ENCODE assay signal across 21 cellular contexts in the genomic region with DNA sequence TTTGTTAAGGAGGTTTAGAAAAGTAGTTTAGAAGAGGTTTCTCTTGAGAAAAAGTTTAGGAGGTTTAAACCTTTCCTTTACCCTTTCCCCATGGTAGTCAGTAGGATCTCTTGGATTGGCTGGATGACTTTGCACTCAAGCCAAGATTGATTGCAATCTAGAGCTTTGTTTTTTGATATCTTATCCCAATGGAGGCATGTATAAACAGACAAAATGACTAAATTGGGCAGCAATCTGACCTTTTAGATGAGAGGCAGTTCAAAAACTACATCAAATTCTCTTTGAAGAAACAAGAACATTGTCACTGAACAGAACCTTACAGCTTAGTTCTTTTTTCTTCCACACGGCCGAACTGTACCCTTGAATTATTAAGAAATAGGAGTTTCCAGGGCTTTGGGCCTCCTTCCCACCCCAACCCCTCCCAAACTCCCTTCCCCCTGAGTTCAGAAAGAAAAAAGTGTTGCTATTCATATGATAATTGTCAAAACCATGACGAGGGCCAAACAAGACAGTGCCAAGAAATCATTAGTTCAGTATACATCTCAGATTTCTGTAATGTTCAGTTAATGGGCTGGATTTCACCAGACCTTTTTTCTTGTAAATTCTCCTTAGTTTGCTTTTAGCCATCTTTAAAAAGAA.
DNase-seq lines count a peak whose midpoint lies in the region; ATAC-seq, FAIRE-seq and TF ChIP-seq lines count a peak whose summit lies in the region.
"Had no signal": no experiment of that assay in that cellular context is flagged by ENCODE, and none has a peak within 500 bp of the region (broad histone marks: within the 10 kb centered on the region; RNA-seq: fewer than 3 reads in every experiment).

No MANE protein-coding gene starts in this region.

- no peak overlapping the region for H3K4me2 ChIP-seq in H9 (ENCODE audit: insufficient read depth, insufficient read length, low read length)
- peak overlapping the region; percentile 3 for H3K4me2 ChIP-seq in astrocyte (ENCODE audit: low read length)

- no peak overlapping the region for H2AK5ac ChIP-seq in H9 (ENCODE audit: insufficient read length, low read length)

- H2AFZ ChIP-seq in H9 (ENCODE audit: low read length) (no peak overlapping the region), astrocyte (ENCODE audit: low read depth, low read length) (no peak overlapping the region)

- H3K14ac ChIP-seq in H9 (ENCODE audit: insufficient read depth, low read length): no peak overlapping the region

- no TSS peak for BruUV-seq in A673 (replicated peaks; lab: Mats Ljungman, UMichigan)

- H2BK12ac ChIP-seq in H9 (ENCODE audit: insufficient read length, low read depth, low read length): no peak overlapping the region

- no peak overlapping the region for H2BK20ac ChIP-seq in H9 (ENCODE audit: low read depth, low read length, poor library complexity, severe bottlenecking)

- H4K5ac ChIP-seq in H9 (ENCODE audit: insufficient read length, low read depth, low read length): no peak overlapping the region

- H3K36me3 ChIP-seq in A673 (ENCODE audit: insufficient read depth, low read length, poor library complexity, severe bottlenecking) (no peaks in the 10 kb centered on the region), astrocyte (ENCODE audit: insufficient read depth, low read length) (no peaks in the 10 kb centered on the region), kidney (ENCODE audit: control insufficient read depth in 1 of 2, insufficient read depth in 2 of 2, low read length in 2 of 2) (no peaks in the 10 kb centered on the region)
- H3K36me3 ChIP-seq: adrenal gland had no signal

- H3K27me3 Mint-ChIP-seq in H9 (ENCODE audit: low read depth) (no peaks in the 10 kb centered on the region), astrocyte (ENCODE audit: low read depth, unreplicated experiment) (no peaks in the 10 kb centered on the region)
- H3K27me3 Mint-ChIP-seq in activated T-cell treated with anti-CD3 and anti-CD28 coated beads, Interleukin-2, amount 50 U/mL, for 24 hours: peaks cover 25% of the 10 kb centered on the region

- no peak overlapping the region for H3K4me3 Mint-ChIP-seq in H9
- no peak overlapping the region for H3K4me3 Mint-ChIP-seq in astrocyte (ENCODE audit: unreplicated experiment)
- H3K4me3 Mint-ChIP-seq in activated T-cell treated with anti-CD3 and anti-CD28 coated beads, Interleukin-2, amount 50 U/mL, for 24 hours: no peak overlapping the region
- H3K4me3 Mint-ChIP-seq: activated CD8-positive, alpha-beta memory T cell treated with anti-CD3 and anti-CD28 coated beads, Interleukin-2, amount 10 ng/mL, durations not matched to agents 7 days and 5 days; CD8-positive, alpha-beta memory T cell; stimulated activated naive B cell treated with anti-CD40 and anti-IgM and Interleukin-4, amounts not matched to agents 10 μg/mL and 1 μg/mL and 100 μg/mL, for 72 hours had no signal

- no peak for ATAC-seq in HG02973 (IDR thresholded peaks at IDR 0.05; ENCODE audit: unreplicated experiment)
- ATAC-seq in HG02840 (IDR thresholded peaks at IDR 0.05; ENCODE audit: low FRiP score, unreplicated experiment): no peak
- ATAC-seq: activated CD8-positive, alpha-beta memory T cell treated with anti-CD3 and anti-CD28 coated beads, Interleukin-2, amount 10 ng/mL, durations not matched to agents 7 days and 5 days; esophagus mucosa; left ventricle myocardium superior; sciatic nerve; stimulated activated naive B cell treated with anti-CD40 and anti-IgM and Interleukin-4, amounts not matched to agents 10 μg/mL and 1 μg/mL and 100 μg/mL, for 72 hours had no signal

- POLR2A ChIA-PET in A673 (lab: Charles Lee; ENCODE audit: low non-redundant PET): no interaction called here

- WGBS in H9 (ENCODE audit: extremely low coverage, insufficient read length, low lambda C conversion rate): no CpG with 5 or more reads among the region's 3 CpGs

- CTCF ChIA-PET in A673 (lab: Charles Lee): no interaction called here

- TF ChIP-seq CTCF in A673 (conservative IDR thresholded peaks at IDR 0.05; ENCODE audit: low read depth, low read length): no peak
- no peak for TF ChIP-seq CTCF in H9 (conservative IDR thresholded peaks at IDR 0.05)
- no peak for TF ChIP-seq CTCF in astrocyte (IDR thresholded peaks at IDR 0.05; ENCODE audit: insufficient read depth, low read depth, low read length)
- TF ChIP-seq CTCF in kidney (IDR thresholded peaks at IDR 0.05; ENCODE audit: borderline replicate concordance, extremely low read depth, insufficient read depth): no peak

- H3K23ac ChIP-seq in H9 (ENCODE audit: insufficient read length, low read depth, low read length): no peak overlapping the region

- H3K27me3 ChIP-seq in A673 (replicated peaks; ENCODE audit: insufficient read depth, low read depth, low read length, poor library complexity) (no peaks in the 10 kb centered on the region), H9 (ENCODE audit: insufficient read depth, low read length) (no peaks in the 10 kb centered on the region), astrocyte (ENCODE audit: insufficient read depth, low read length) (no peaks in the 10 kb centered on the region)
- H3K27me3 ChIP-seq: adrenal gland had no signal

- H3K79me1 ChIP-seq in H9 (ENCODE audit: insufficient read depth, low read depth, low read length, poor library complexity, severe bottlenecking): no peaks in the 10 kb centered on the region

- no peak overlapping the region for H3K27ac ChIP-seq in A673 (ENCODE audit: low read depth, low read length, poor library complexity, severe bottlenecking)
- no peak overlapping the region for H3K27ac ChIP-seq in H9 (ENCODE audit: insufficient read length, low read depth, low read length)
- H3K27ac ChIP-seq in astrocyte (ENCODE audit: low read depth, low read length): no peak overlapping the region
- H3K27ac ChIP-seq in kidney (ENCODE audit: low read depth in 2 of 2, low read length in 2 of 2): peak overlapping the region; percentile 15 to 50
- H3K27ac ChIP-seq: HL-60 had no signal

- H4K20me1 ChIP-seq in H9 (ENCODE audit: control insufficient read depth, insufficient read depth, insufficient read length) (no peaks in the 10 kb centered on the region), astrocyte (ENCODE audit: insufficient read depth, low read length) (no peaks in the 10 kb centered on the region)

- H3K4me3 ChIP-seq in A673 (ENCODE audit: low read depth, low read length, poor library complexity, severe bottlenecking) (no peak overlapping the region), astrocyte (ENCODE audit: insufficient read depth, low read depth, low read length) (no peak overlapping the region), kidney (ENCODE audit: low read length in 2 of 2) (no peak overlapping the region)
- H3K4me3 ChIP-seq: adrenal gland had no signal

- H3K23me2 ChIP-seq in H9 (ENCODE audit: insufficient read length, low read depth, low read length, poor library complexity, severe bottlenecking): no peaks in the 10 kb centered on the region

- no peak overlapping the region for H3K18ac ChIP-seq in H9 (ENCODE audit: insufficient read length, low read depth, low read length)

- FAIRE-seq in astrocyte (lab: Jason Lieb, UNC): peak; percentile 43
- FAIRE-seq in kidney (lab: Jason Lieb, UNC): no peak

- H3K9ac ChIP-seq in H9 (ENCODE audit: extremely low read depth, insufficient read length, low read length) (no peak overlapping the region), astrocyte (ENCODE audit: low read length) (no peak overlapping the region), kidney (ENCODE audit: low read length in 2 of 2) (no peak overlapping the region)

- no peak overlapping the region for H3T11ph ChIP-seq in H9 (ENCODE audit: low read length)

- peaks cover 4% of the 10 kb centered on the region for H3K4me1 ChIP-seq in A673 (ENCODE audit: insufficient read depth, low read length, poor library complexity, severe bottlenecking)
- no peaks in the 10 kb centered on the region; the same call in 1 of the 2 replicates for H3K4me1 ChIP-seq in H9 (ENCODE audit: insufficient read depth, low read length)
- H3K4me1 ChIP-seq in astrocyte (ENCODE audit: insufficient read depth, low read length): no peaks in the 10 kb centered on the region
- no peaks in the 10 kb centered on the region for H3K4me1 ChIP-seq in kidney (ENCODE audit: control insufficient read depth in 1 of 2, insufficient read depth in 1 of 2, low read depth in 1 of 2, low read length in 2 of 2)
- H3K4me1 ChIP-seq: adrenal gland had no signal

- H2BK120ac ChIP-seq in H9 (ENCODE audit: low read depth, low read length, poor library complexity, severe bottlenecking): no peak overlapping the region

- no peak overlapping the region for H2BK15ac ChIP-seq in H9 (ENCODE audit: low read depth, low read length)

- H4K91ac ChIP-seq in H9 (ENCODE audit: insufficient read length, low read depth, low read length): no peak overlapping the region

- peak overlapping the region in 2 of 3 experiments; percentile 29 to 38; a peak in 1 of 7 replicates for H3K27ac Mint-ChIP-seq in H9
- peak overlapping the region; percentile 66 for H3K27ac Mint-ChIP-seq in astrocyte (ENCODE audit: unreplicated experiment)
- no peak overlapping the region for H3K27ac Mint-ChIP-seq in activated T-cell treated with anti-CD3 and anti-CD28 coated beads, Interleukin-2, amount 50 U/mL, for 24 hours
- H3K27ac Mint-ChIP-seq: activated CD8-positive, alpha-beta memory T cell treated with anti-CD3 and anti-CD28 coated beads, Interleukin-2, amount 10 ng/mL, durations not matched to agents 7 days and 5 days; CD8-positive, alpha-beta memory T cell; stimulated activated naive B cell treated with anti-CD40 and anti-IgM and Interleukin-4, amounts not matched to agents 10 μg/mL and 1 μg/mL and 100 μg/mL, for 72 hours had no signal

- no peaks in the 10 kb centered on the region for H3K9me3 Mint-ChIP-seq in H9
- H3K9me3 Mint-ChIP-seq in astrocyte (ENCODE audit: unreplicated experiment): no peaks in the 10 kb centered on the region
- no peaks in the 10 kb centered on the region for H3K9me3 Mint-ChIP-seq in activated T-cell treated with anti-CD3 and anti-CD28 coated beads, Interleukin-2, amount 50 U/mL, for 24 hours
- H3K9me3 Mint-ChIP-seq: CD8-positive, alpha-beta memory T cell; stimulated activated naive B cell treated with anti-CD40 and anti-IgM and Interleukin-4, amounts not matched to agents 10 μg/mL and 1 μg/mL and 100 μg/mL, for 72 hours had no signal

- H3K4me1 Mint-ChIP-seq in H9: peaks cover 10 to 19% of the 10 kb centered on the region in 2 experiments
- peaks cover 12% of the 10 kb centered on the region for H3K4me1 Mint-ChIP-seq in astrocyte (ENCODE audit: low read depth, unreplicated experiment)
- no peaks in the 10 kb centered on the region for H3K4me1 Mint-ChIP-seq in activated T-cell treated with anti-CD3 and anti-CD28 coated beads, Interleukin-2, amount 50 U/mL, for 24 hours (ENCODE audit: low read depth)
- H3K4me1 Mint-ChIP-seq: activated CD8-positive, alpha-beta memory T cell treated with anti-CD3 and anti-CD28 coated beads, Interleukin-2, amount 10 ng/mL, durations not matched to agents 7 days and 5 days; stimulated activated naive B cell treated with anti-CD40 and anti-IgM and Interleukin-4, amounts not matched to agents 10 μg/mL and 1 μg/mL and 100 μg/mL, for 72 hours had no signal

- H3K9me3 ChIP-seq in A673 (ENCODE audit: low read depth, low read length, poor library complexity, severe bottlenecking) (no peaks in the 10 kb centered on the region), H9 (ENCODE audit: control insufficient read depth, low read depth, low read length) (no peaks in the 10 kb centered on the region), astrocyte (ENCODE audit: insufficient read depth, low read depth, low read length) (no peaks in the 10 kb centered on the region), kidney (ENCODE audit: control insufficient read depth in 1 of 2, low read length in 2 of 2) (no peaks in the 10 kb centered on the region)
- H3K9me3 ChIP-seq: adrenal gland had no signal

- H2BK5ac ChIP-seq in H9 (ENCODE audit: insufficient read length, low read length): no peak overlapping the region

- DNase-seq in A673 (ENCODE audit: low spot score): peak; percentile 12
- no peak for DNase-seq in H9
- DNase-seq in astrocyte (ENCODE audit: low read depth): peak; percentile 10
- no peak for DNase-seq in kidney
- DNase-seq in GM19240 (ENCODE audit: insufficient read length, low spot score): no peak
- no peak for DNase-seq in activated T-cell treated with anti-CD3 and anti-CD28 coated beads, Interleukin-2, amount 50 U/mL, for 24 hours
- DNase-seq: activated CD4-positive, alpha-beta T cell treated with anti-CD3 and anti-CD28 coated beads for 48 hours; activated CD8-positive, alpha-beta memory T cell treated with anti-CD3 and anti-CD28 coated beads, Interleukin-2, amount 10 ng/mL, durations not matched to agents 7 days and 5 days; adrenal gland; CD8-positive, alpha-beta memory T cell; central memory CD4-positive, alpha-beta T cell; GOT3; left ventricle myocardium superior; NCI-H187 treated with DMSO at 0.1 percent for 48 hours; NCI-H510A; stimulated activated naive B cell treated with anti-CD40 and anti-IgM and Interleukin-4, amounts not matched to agents 10 μg/mL and 1 μg/mL and 100 μg/mL, for 72 hours had no signal

- no peak overlapping the region for H3K4ac ChIP-seq in H9 (ENCODE audit: low read depth, low read length)

- no peak overlapping the region for H3K56ac ChIP-seq in H9 (ENCODE audit: insufficient read length, low read depth, low read length)

- intact Hi-C loops in A673 (cut with micrococcal nuclease; ENCODE audit: unreplicated experiment) (loop anchor here (2.0 to 10.0 kb wide), 5 partner anchors 225 to 1382 kb away; no protein-coding TSS in a partner anchor), kidney (cut with DNase I) (no loop called here)

- H4K8ac ChIP-seq in H9 (replicated peaks; ENCODE audit: insufficient read length, low read depth, low read length): no peak overlapping the region

- H3K79me2 ChIP-seq in H9 (ENCODE audit: insufficient read depth, low read length) (no peaks in the 10 kb centered on the region), astrocyte (ENCODE audit: insufficient read depth, low read length) (no peaks in the 10 kb centered on the region)

- no peaks in the 10 kb centered on the region for H3K36me3 Mint-ChIP-seq in H9 (ENCODE audit: insufficient read depth in 1 of 3, low read depth in 3 of 3)
- no peaks in the 10 kb centered on the region for H3K36me3 Mint-ChIP-seq in astrocyte (ENCODE audit: low read depth, unreplicated experiment)
- H3K36me3 Mint-ChIP-seq in activated T-cell treated with anti-CD3 and anti-CD28 coated beads, Interleukin-2, amount 50 U/mL, for 24 hours (ENCODE audit: low read depth): no peaks in the 10 kb centered on the region
- H3K36me3 Mint-ChIP-seq: activated CD8-positive, alpha-beta memory T cell treated with anti-CD3 and anti-CD28 coated beads, Interleukin-2, amount 10 ng/mL, durations not matched to agents 7 days and 5 days; CD8-positive, alpha-beta memory T cell; stimulated activated naive B cell treated with anti-CD40 and anti-IgM and Interleukin-4, amounts not matched to agents 10 μg/mL and 1 μg/mL and 100 μg/mL, for 72 hours had no signal

Comparison
In these comparisons a context has a peak if more than half of its experiments do, and no peak if none do; other contexts are left out.
1. DNase-seq: peak in A673 (single experiment) and astrocyte (single experiment); none in H9 (single experiment), kidney (single experiment), GM19240 (single experiment) and activated T-cell treated with anti-CD3 and anti-CD28 coated beads, Interleukin-2, amount 50 U/mL, for 24 hours (single experiment).
2. H3K27ac ChIP-seq: peak in kidney (2 of 2); none in A673 (single experiment), H9 (single experiment) and astrocyte (single experiment).